8 cellular contexts compared by ENCODE assay signal in genomic region chr16:89217388-89218191, GRCh38. TPM values are rescaled to one million over a fixed set of nuclear protein-coding genes. Genes with fewer than 3 reads are reported as not detected.
A peak's percentile ranks its signal among the peaks of the same experiment; 100 is the strongest.
DNase-seq lines count a peak whose midpoint lies in the region; ATAC-seq and TF ChIP-seq lines count a peak whose summit lies in the region.

TSS of gene ZNF778 (plus strand) at chr16:89217703. CDS start at chr16:89221128, 3,425 bp downstream.

- peak within 1 kb of the TSS; percentile 87 for H3K4me2 ChIP-seq in DND-41 (ENCODE audit: insufficient read depth, low read length)
- peak within 1 kb of the TSS; percentile 93 for H3K4me2 ChIP-seq in KMS-11
- peak within 1 kb of the TSS; percentile 85 for H3K4me2 ChIP-seq in SK-N-SH

- CTCF ChIA-PET in SK-N-SH (lab: Yijun Ruan, JAX), result interaction anchor here (0.6 to 1.7 kb wide), 7 partner anchors 15 to 481 kb away, joined by 4 to 9 read pairs (median 4); partner anchors contain the start of gene APRT

- H4K20me1 ChIP-seq in DND-41 (ENCODE audit: insufficient read depth, low read length), result no peaks in the 10 kb centered on the region
- no peaks in the 10 kb centered on the region for H4K20me1 ChIP-seq in KMS-11 (ENCODE audit: insufficient read depth)
- H4K20me1 ChIP-seq in SK-N-SH (ENCODE audit: insufficient read depth), result no peaks in the 10 kb centered on the region

- H3F3A ChIP-seq in SK-N-SH (replicated peaks; ENCODE audit: insufficient read depth), result no peaks in the 10 kb centered on the region

- peaks cover 4% of the 10 kb centered on the region for H3K36me3 Mint-ChIP-seq in activated naive CD4-positive, alpha-beta T cell treated with anti-CD3 and anti-CD28 coated beads, Interleukin-2, amount 50 U/mL, for 24 hours

- H3K27ac ChIP-seq in DND-41 (ENCODE audit: low read length), result peak within 1 kb of the TSS; percentile 89
- H3K27ac ChIP-seq in KMS-11, result peak within 1 kb of the TSS; percentile 49
- H3K27ac ChIP-seq in SK-N-SH (ENCODE audit: low read depth in 2 of 2, low read length in 1 of 2), result peak within 1 kb of the TSS; percentile 77 to 84; a peak in 3 of 4 replicates
- peak within 1 kb of the TSS; percentile 75 for H3K27ac ChIP-seq in temporal lobe (ENCODE audit: low read depth, low read length)

- DNase-seq in DND-41 (peak; percentile 80), SK-N-SH (peak; percentile 95), glomerular visceral epithelial cell (ENCODE audit: extremely low spot score) (peak; percentile 73), omental fat pad (ENCODE audit: low spot score) (peak; percentile 38)

- H3K4me1 Mint-ChIP-seq in activated naive CD4-positive, alpha-beta T cell treated with anti-CD3 and anti-CD28 coated beads, Interleukin-2, amount 50 U/mL, for 24 hours, result peaks cover 24% of the 10 kb centered on the region

- H3K9ac ChIP-seq in DND-41 (ENCODE audit: low read depth, low read length) (peak within 1 kb of the TSS; percentile 91), KMS-11 (peak within 1 kb of the TSS; percentile 74), SK-N-SH (peak within 1 kb of the TSS; percentile 85)

- H3K9me3 ChIP-seq in DND-41 (ENCODE audit: insufficient read depth, low read length, severe bottlenecking) (no peaks in the 10 kb centered on the region), SK-N-SH (no peaks in the 10 kb centered on the region)

- peak within 1 kb of the TSS; percentile 93 to 94 for H3K4me3 ChIP-seq in DND-41 (ENCODE audit: low read depth in 1 of 2, low read length in 2 of 2)
- H3K4me3 ChIP-seq in KMS-11 (IDR thresholded peaks at IDR 0.05; ENCODE audit: insufficient read depth, low read depth, low read length), result peak within 1 kb of the TSS; percentile 37
- H3K4me3 ChIP-seq in SK-N-SH (ENCODE audit: low read depth in 2 of 2, low read length in 1 of 2), result peak within 1 kb of the TSS; percentile 83 to 84

- H2AFZ ChIP-seq in DND-41 (ENCODE audit: low read depth, low read length) (peak within 1 kb of the TSS; percentile 93), KMS-11 (ENCODE audit: low read depth) (peak within 1 kb of the TSS; percentile 85), SK-N-SH (ENCODE audit: low read depth) (peak within 1 kb of the TSS; percentile 27; the same call in 1 of the 2 replicates)

- no peaks in the 10 kb centered on the region for H3K9me2 ChIP-seq in SK-N-SH

- TF ChIP-seq EP300 in SK-N-SH (IDR thresholded peaks at IDR 0.05; ENCODE audit: borderline replicate concordance in 1 of 2, low read depth in 1 of 2, low read length in 1 of 2), result no peak

- peak within 1 kb of the TSS; percentile 87 for H3K27ac Mint-ChIP-seq in activated naive CD4-positive, alpha-beta T cell treated with anti-CD3 and anti-CD28 coated beads, Interleukin-2, amount 50 U/mL, for 24 hours

- no peak for TF ChIP-seq RAD21 in SK-N-SH (IDR thresholded peaks at IDR 0.05; ENCODE audit: low read length)

- ATAC-seq in DND-41 (ENCODE audit: insufficient read depth, low read depth), result peak; percentile 85
- peak; percentile 75 for ATAC-seq in GM21717 (IDR thresholded peaks at IDR 0.05; ENCODE audit: unreplicated experiment)
- peak; percentile 83 for ATAC-seq in omental fat pad (ENCODE audit: low FRiP score)

- POLR2A ChIA-PET in SK-N-SH (lab: Yijun Ruan, JAX), result interaction anchor here (0.7 to 1.2 kb wide), 2 partner anchors 20 to 30 kb away, joined by 3 to 6 read pairs; no protein-coding TSS in a partner anchor

- H3K9me3 Mint-ChIP-seq in activated naive CD4-positive, alpha-beta T cell treated with anti-CD3 and anti-CD28 coated beads, Interleukin-2, amount 50 U/mL, for 24 hours, result no peaks in the 10 kb centered on the region

- no peaks in the 10 kb centered on the region for H3K27me3 ChIP-seq in DND-41 (ENCODE audit: insufficient read depth, low read length, poor library complexity)
- no peaks in the 10 kb centered on the region; the same call in 1 of the 2 replicates for H3K27me3 ChIP-seq in KMS-11 (ENCODE audit: insufficient read depth, low read depth)
- H3K27me3 ChIP-seq in SK-N-SH (ENCODE audit: insufficient read depth), result no peaks in the 10 kb centered on the region

- H3K36me3 ChIP-seq in DND-41 (ENCODE audit: insufficient read depth, low read length), result peaks cover 22% of the 10 kb centered on the region
- H3K36me3 ChIP-seq in KMS-11 (ENCODE audit: insufficient read depth), result no peaks in the 10 kb centered on the region
- peaks cover 8 to 13% of the 10 kb centered on the region in 2 experiments for H3K36me3 ChIP-seq in SK-N-SH (replicated peaks in 1 of 2; ENCODE audit: control insufficient read depth in 1 of 2, insufficient read depth in 2 of 2, low read length in 1 of 2)

- H3K4me1 ChIP-seq in DND-41 (ENCODE audit: insufficient read depth, low read length) (peaks cover 26% of the 10 kb centered on the region), KMS-11 (ENCODE audit: low read depth, poor library complexity, severe bottlenecking) (peaks cover 15% of the 10 kb centered on the region), SK-N-SH (ENCODE audit: control insufficient read depth in 1 of 2, insufficient read depth in 2 of 2, low read depth in 1 of 2, low read length in 1 of 2) (peaks cover 0 to 7% of the 10 kb centered on the region in 2 experiments; a peak in 2 of 4 replicates)

- no peak for TF ChIP-seq CTCF in DND-41 (IDR thresholded peaks at IDR 0.05; ENCODE audit: borderline replicate concordance, extremely low read depth, low read length, poor library complexity, severe bottlenecking)
- TF ChIP-seq CTCF in KMS-11 (conservative IDR thresholded peaks at IDR 0.05; ENCODE audit: low read depth, low read length), result no peak
- TF ChIP-seq CTCF in SK-N-SH (IDR thresholded peaks at IDR 0.05), result no peak
- no peak for TF ChIP-seq CTCF in omental fat pad (IDR thresholded peaks at IDR 0.05)

- H3K79me2 ChIP-seq in DND-41 (ENCODE audit: insufficient read depth, low read length), result peaks cover 22% of the 10 kb centered on the region
- H3K79me2 ChIP-seq in KMS-11 (ENCODE audit: insufficient read depth, low read depth), result no peaks in the 10 kb centered on the region; the same call in 1 of the 2 replicates
- H3K79me2 ChIP-seq in SK-N-SH (ENCODE audit: insufficient read depth), result peaks cover 33% of the 10 kb centered on the region

- peak within 1 kb of the TSS; percentile 79 for H3K4me3 Mint-ChIP-seq in activated naive CD4-positive, alpha-beta T cell treated with anti-CD3 and anti-CD28 coated beads, Interleukin-2, amount 50 U/mL, for 24 hours

- H3K27me3 Mint-ChIP-seq in activated naive CD4-positive, alpha-beta T cell treated with anti-CD3 and anti-CD28 coated beads, Interleukin-2, amount 50 U/mL, for 24 hours, result no peaks in the 10 kb centered on the region

- 2% methylated on average over 51 of the region's 91 CpGs for WGBS in SK-N-SH (ENCODE audit: low lambda C conversion rate)

TF ChIP-seq in SK-N-SH, 30 proteins besides CTCF, POLR2A, EP300 and RAD21:
- no peak for TF ChIP-seq USF2 (IDR thresholded peaks at IDR 0.05; ENCODE audit: borderline replicate concordance, low read depth, low read length)
- TF ChIP-seq TAF1 (IDR thresholded peaks at IDR 0.05; ENCODE audit: borderline replicate concordance, low read depth, low read length), result peak; percentile 78
- peak; percentile 84 for TF ChIP-seq ELF1 (IDR thresholded peaks at IDR 0.05)
- TF ChIP-seq PBX3 (IDR thresholded peaks at IDR 0.05), result 0 out of 2 replicates have a peak, but pooled peaks have one; percentile 4
- no peak for TF ChIP-seq RFX5 (IDR thresholded peaks at IDR 0.05; ENCODE audit: low read length)
- TF ChIP-seq POLR2AphosphoS5 (IDR thresholded peaks at IDR 0.05; ENCODE audit: low read depth, low read length), result peak; percentile 90
- peak; percentile 88; the same call in 1 of the 2 replicates for TF ChIP-seq MXI1 (IDR thresholded peaks at IDR 0.05; ENCODE audit: low read depth, low read length)
- TF ChIP-seq GABPA (IDR thresholded peaks at IDR 0.05; ENCODE audit: low read depth), result peak; percentile 93
- TF ChIP-seq MAX (IDR thresholded peaks at IDR 0.05; ENCODE audit: low read depth), result peak; percentile 82; the same call in 1 of the 2 replicates
- peak; percentile 92; the same call in 1 of the 2 replicates for TF ChIP-seq SIN3A (IDR thresholded peaks at IDR 0.05; ENCODE audit: borderline replicate concordance, low read depth, low read length)
- TF ChIP-seq FOXJ3 (CRISPR knock-in tag; IDR thresholded peaks at IDR 0.05), result no peak
- no peak for TF ChIP-seq CHD2 (IDR thresholded peaks at IDR 0.05; ENCODE audit: low read length, partially characterized antibody)

RNA-seq across cellular contexts. Expression of gene ZNF778, which starts in this region (rescaled TPM):
- polyA plus RNA-seq in SK-N-SH (2012; rRNA removed), result 6.2 and 10.8 TPM in 2 replicates
- 3.4 and 4.1 TPM in 2 replicates for polyA plus RNA-seq in SK-N-SH (2012; cell fraction: cytosol; rRNA removed)
- 8.1 and 10.9 TPM in 2 replicates for polyA plus RNA-seq in SK-N-SH (2012; cell fraction: nucleus; rRNA removed)
- total RNA-seq in omental fat pad, result 10 to 100 TPM in 2 of 4 donors, 1 to 10 TPM in 2; 5.7 to 22.8 (median 13.4) TPM
- 18.4 TPM for total RNA-seq in temporal lobe

Comparison
In these comparisons a context has a peak if more than half of its experiments do, and no peak if none do; other contexts are left out.
1. Peak in every context shown above with its lines: DNase-seq, ATAC-seq, H3K4me3 ChIP-seq and H3K27ac ChIP-seq.
2. DNase-seq: peak in every context shown above with its lines; median percentile 95 in SK-N-SH; 80 in DND-41; 73 in glomerular visceral epithelial cell; 38 in omental fat pad.
3. H2AFZ ChIP-seq: peak in every context shown above with its lines; median percentile 93 in DND-41; 85 in KMS-11; 27 in SK-N-SH.
4. H3K4me3 ChIP-seq: peak in every context shown above with its lines; median percentile 94 in DND-41; 84 in SK-N-SH; 37 in KMS-11.